23 cellular contexts compared by ENCODE assay signal in genomic region chr6:2191390-2191740, GRCh38.
"Had no signal": no experiment of that assay in that cellular context is flagged by ENCODE, and none has a peak within 500 bp of the region (broad histone marks: within the 10 kb centered on the region; RNA-seq: fewer than 3 reads in every experiment).

No MANE protein-coding gene starts in this region.

- H2AFZ ChIP-seq: hepatocyte had no signal

- H3K36me3 Mint-ChIP-seq: mesothelial cell of epicardium had no signal

- H3K4me3 ChIP-seq: coronary artery, dorsolateral prefrontal cortex, esophagus squamous epithelium, gastrocnemius medialis, heart left ventricle, hepatocyte, left lung, lower lobe of right lung, mucosa of descending colon had no signal

- H3K4me1 ChIP-seq: esophagus squamous epithelium, gastrocnemius medialis, left lung had no signal

- H3K9me3 ChIP-seq: esophagus squamous epithelium, gastrocnemius medialis, heart left ventricle, left lung, lower lobe of right lung, mucosa of descending colon had no signal

- H3K4me1 Mint-ChIP-seq: immature natural killer cell had no signal

- H3K4me2 ChIP-seq: hepatocyte had no signal

- FAIRE-seq: colon, endothelial cell of umbilical vein had no signal

- H3K27me3 ChIP-seq: dorsolateral prefrontal cortex, esophagus squamous epithelium, gastrocnemius medialis, heart left ventricle, hepatocyte, left lung had no signal

- H3K27ac ChIP-seq: coronary artery, dorsolateral prefrontal cortex, esophagus squamous epithelium, gastrocnemius medialis, heart left ventricle, hepatocyte, left lung, lower lobe of right lung had no signal

- H3K27ac Mint-ChIP-seq: immature natural killer cell, mesothelial cell of epicardium had no signal

- H3K4me3 Mint-ChIP-seq: immature natural killer cell, mesothelial cell of epicardium had no signal

- DNase-seq: dermis blood vessel endothelial cell; dorsolateral prefrontal cortex; effector CD4-positive, alpha-beta T cell; effector memory CD4-positive, alpha-beta T cell; esophagus squamous epithelium; foreskin fibroblast; foreskin melanocyte; gastrocnemius medialis; hypothalamus; immature natural killer cell; islet precursor cell; left cardiac atrium; left lung; left ventricle myocardium superior; lower lobe of right lung; mesenchymal stem cell had no signal

- H3K36me3 ChIP-seq: esophagus squamous epithelium, gastrocnemius medialis, heart left ventricle, left lung, lower lobe of right lung had no signal

- H3K9me3 Mint-ChIP-seq: immature natural killer cell, mesothelial cell of epicardium had no signal

- ATAC-seq: gastrocnemius medialis, left cardiac atrium, left lung, left ventricle myocardium superior had no signal
